14 cellular contexts compared by ENCODE assay signal in genomic region chr3:42256135-42256819, GRCh38. TPM values are rescaled to one million over a fixed set of nuclear protein-coding genes. Genes with fewer than 3 reads are reported as not detected.
A peak's percentile ranks its signal among the peaks of the same experiment; 100 is the strongest.
DNase-seq lines count a peak whose midpoint lies in the region; ATAC-seq and TF ChIP-seq lines count a peak whose summit lies in the region.
"Had no signal": no experiment of that assay in that cellular context is flagged by ENCODE, and none has a peak within 500 bp of the region (broad histone marks: within the 10 kb centered on the region; RNA-seq: fewer than 3 reads in every experiment).

No MANE protein-coding gene starts in this region.

- H3K4me2 ChIP-seq in PC-3 (ENCODE audit: low read length) (peak overlapping the region; percentile 56), skeletal muscle satellite cell (ENCODE audit: low read length) (peak overlapping the region; percentile 3)

- H3K36me3 ChIP-seq in PC-3 (ENCODE audit: low read depth, low read length) = no peaks in the 10 kb centered on the region
- no peaks in the 10 kb centered on the region for H3K36me3 ChIP-seq in skeletal muscle satellite cell (ENCODE audit: insufficient read depth, low read length)
- H3K36me3 ChIP-seq: transverse colon had no signal

- peak; percentile 17 for DNase-seq in DMS53 (lab: John Stamatoyannopoulos, UW)
- no peak for DNase-seq in DMS53 treated with DMSO at 0.1 percent for 48 hours (lab: John Stamatoyannopoulos, UW; ENCODE audit: unreplicated experiment)
- peak; percentile 94 for DNase-seq in PC-3
- DNase-seq in dermis blood vessel endothelial cell = peak; percentile 21
- no peak for DNase-seq in NCI-H774 (lab: John Stamatoyannopoulos, UW)
- no peak for DNase-seq in NCI-H1694 treated with DMSO at 0.1 percent for 48 hours (lab: John Stamatoyannopoulos, UW)
- DNase-seq in dedifferentiated amniotic fluid mesenchymal stem cell (ENCODE audit: extremely low spot score) = no peak
- DNase-seq: NCI-H1436 treated with DMSO at 0.1 percent for 48 hours, NCI-H524 treated with DMSO at 0.1 percent for 48 hours, nucleus accumbens, transverse colon had no signal

- H3K9ac ChIP-seq in PC-3 (ENCODE audit: low read length) (no peak overlapping the region), skeletal muscle satellite cell (ENCODE audit: low read depth, low read length) (no peak overlapping the region)

- peak; percentile 80 for ATAC-seq in PC-3
- ATAC-seq: GM12878 had no signal

- no peaks in the 10 kb centered on the region for H3K27me3 ChIP-seq in PC-3 (ENCODE audit: low read length)
- peaks cover 7% of the 10 kb centered on the region for H3K27me3 ChIP-seq in skeletal muscle satellite cell (ENCODE audit: control insufficient read depth, insufficient read depth, low read length)

- H2AFZ ChIP-seq in PC-3 (ENCODE audit: low read length) = no peak overlapping the region

- CTCF ChIA-PET in PC-3 (lab: Charles Lee) = no interaction called here

- peak overlapping the region; percentile 14; the same call in 1 of the 2 replicates for H3K27ac ChIP-seq in PC-3 (ENCODE audit: low read length)
- H3K27ac ChIP-seq: 22Rv1, transverse colon had no signal

- H3K9me2 ChIP-seq in PC-3 (replicated peaks; ENCODE audit: low read length) = no peaks in the 10 kb centered on the region

- intact Hi-C loops in PC-3 (cut with micrococcal nuclease) = loop anchor here (5.0 kb wide), 1 partner anchor 121 kb away; no protein-coding TSS in a partner anchor

- no peaks in the 10 kb centered on the region for H3K79me2 ChIP-seq in PC-3 (ENCODE audit: low read length)

- no peaks in the 10 kb centered on the region for H4K20me1 ChIP-seq in PC-3 (ENCODE audit: low read length)

- H3K9me3 ChIP-seq in PC-3 (ENCODE audit: low read length) = no peaks in the 10 kb centered on the region
- no peaks in the 10 kb centered on the region for H3K9me3 ChIP-seq in skeletal muscle satellite cell (replicated peaks; ENCODE audit: low read length)
- H3K9me3 ChIP-seq: transverse colon had no signal

- TF ChIP-seq CTCF in PC-3 (conservative IDR thresholded peaks at IDR 0.05; ENCODE audit: low read depth, low read length) = no peak

- POLR2A ChIA-PET in PC-3 (lab: Charles Lee; ENCODE audit: unreplicated experiment) = no interaction called here

- H3F3A ChIP-seq in PC-3 (ENCODE audit: low read length, unreplicated experiment) = no peaks in the 10 kb centered on the region

- H3K4me3 ChIP-seq in PC-3 (ENCODE audit: low read length) (no peak overlapping the region), skeletal muscle satellite cell (ENCODE audit: low read length) (no peak overlapping the region)
- H3K4me3 ChIP-seq: GM12878, transverse colon had no signal

- peaks cover 36% of the 10 kb centered on the region for H3K4me1 ChIP-seq in PC-3 (ENCODE audit: insufficient read depth, low read length)
- H3K4me1 ChIP-seq in skeletal muscle satellite cell (ENCODE audit: control insufficient read depth, insufficient read depth, low read length) = peaks cover 26% of the 10 kb centered on the region
- H3K4me1 ChIP-seq: transverse colon had no signal

- BruUV-seq in PC-3 (replicated peaks; lab: Mats Ljungman, UMichigan) = no TSS peak

RNA-seq across cellular contexts. Expression of gene CCK, which starts 9.7 kb away (rescaled TPM):
- 0.46 TPM in 1 of 2 replicates, not detected in the other for total RNA-seq in PC-3 (2014; rRNA removed)
- not detected in 2 replicates for total RNA-seq in dermis blood vessel endothelial cell
- 1.0 and 1.7 TPM in 2 replicates for total RNA-seq in skeletal muscle satellite cell (2012; rRNA removed)
- total RNA-seq: GM12878 had no signal

Comparison
In these comparisons a context has a peak if more than half of its experiments do, and no peak if none do; other contexts are left out.
1. DNase-seq: peak in DMS53 (single experiment), PC-3 (single experiment) and dermis blood vessel endothelial cell (single experiment); none in DMS53 treated with DMSO at 0.1 percent for 48 hours (single experiment), NCI-H774 (single experiment), NCI-H1694 treated with DMSO at 0.1 percent for 48 hours (single experiment) and dedifferentiated amniotic fluid mesenchymal stem cell (single experiment).